In the genomic region with DNA sequence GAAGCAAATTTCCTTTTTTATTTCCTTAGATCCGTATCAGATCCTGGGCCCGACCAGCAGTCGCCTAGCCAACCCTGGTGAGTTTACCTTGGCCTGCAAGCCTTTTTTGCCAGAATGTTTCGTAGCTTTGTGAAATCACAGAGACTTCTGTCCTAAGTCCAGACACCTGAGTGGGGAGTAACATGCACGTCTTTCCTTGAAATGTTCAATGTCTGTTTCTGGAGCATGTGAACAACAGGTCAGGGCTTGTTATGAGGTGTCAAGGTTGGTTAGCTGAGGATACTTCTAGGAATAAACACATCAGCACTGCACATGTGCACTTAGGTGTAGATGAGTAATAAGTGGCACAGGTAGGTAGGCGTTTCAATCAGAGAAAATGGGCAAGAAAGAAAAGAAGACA, we compare ENCODE assay signal across 22 cellular contexts. TPM values are rescaled to one million over a fixed set of nuclear protein-coding genes. Genes with fewer than 3 reads are reported as not detected.
"Had no signal": no experiment of that assay in that cellular context is flagged by ENCODE, and none has a peak within 500 bp of the region (broad histone marks: within the 10 kb centered on the region; RNA-seq: fewer than 3 reads in every experiment).

No MANE protein-coding gene starts in this region.

- DNase-seq: activated B cell treated with CpG ODN at 0.5 μM for 24 hours; activated CD4-positive, alpha-beta T cell treated with anti-CD3 and anti-CD28 coated beads, Interleukin-2, amount 50 U/mL, for 4 hours; activated CD8-positive, alpha-beta memory T cell treated with anti-CD3 and anti-CD28 coated beads, Interleukin-2, amount 50 U/mL, for 4 hours; activated effector memory CD4-positive, alpha-beta T cell treated with Interleukin-2 at 50 U/mL for 16 hours; amygdala; endodermal cell; glutamatergic neuron; left cardiac atrium; naive B cell; nucleus accumbens; right cardiac atrium; spleen; stimulated activated CD4-positive, alpha-beta T cell treated with anti-CD3 and anti-CD28 coated beads, Interleukin-1b, Interleukin-23, amount 100 ng/mL, for 48 hours; stimulated activated naive CD4-positive, alpha-beta T cell treated with Interleukin-2 at 50 U/mL for 16 hours; upper lobe of left lung had no signal

- H3K27ac ChIP-seq: esophagus muscularis mucosa, upper lobe of left lung had no signal

- H3K4me3 ChIP-seq: esophagus muscularis mucosa, lung, spleen, upper lobe of left lung had no signal

- H3K4me1 ChIP-seq: esophagus muscularis mucosa, upper lobe of left lung had no signal

- H3K9me3 ChIP-seq: esophagus muscularis mucosa, spleen, upper lobe of left lung had no signal

- ATAC-seq: left cardiac atrium, right cardiac atrium had no signal

- H3K27me3 ChIP-seq: esophagus muscularis mucosa, spleen, upper lobe of left lung had no signal

RNA-seq across cellular contexts. Expression of a gene that starts 58.0 kb away (rescaled TPM):
- total RNA-seq: activated B cell treated with CpG ODN at 0.5 μM for 24 hours; chondrocyte; endodermal cell; esophagus muscularis mucosa; fibroblast of villous mesenchyme; left cardiac atrium; progenitor cell of endocrine pancreas; spleen; T-helper 1 cell treated with Interleukin-12 subunit alpha and Interleukin-12 subunit beta and Interleukin-4 antibody, amounts not matched to agents 30 ng/mL and 1 ng/mL, for 36 hours; temporal lobe had no signal
